9 cellular contexts compared by ENCODE assay signal in genomic region chr20:46316984-46317684, GRCh38.
"Had no signal": no experiment of that assay in that cellular context is flagged by ENCODE, and none has a peak within 500 bp of the region (broad histone marks: within the 10 kb centered on the region; RNA-seq: fewer than 3 reads in every experiment).

No MANE protein-coding gene starts in this region.

- DNase-seq: activated CD4-positive, alpha-beta T cell treated with anti-CD3 and anti-CD28 coated beads, Interleukin-2, amount 50 U/mL, for 4 hours; activated T-cell treated with anti-CD3 and anti-CD28 coated beads, Interleukin-2, amount 50 U/mL, for 1 hour; amniotic stem cell; effector memory CD8-positive, alpha-beta T cell; erythroblast; thyroid gland; uterus had no signal

- H3K27ac ChIP-seq: thyroid gland, uterus had no signal

- H3K9me3 ChIP-seq: thyroid gland, uterus had no signal

- ATAC-seq: activated naive CD4-positive, alpha-beta T cell treated with anti-CD3 and anti-CD28 coated beads, Interleukin-2, amount 50 U/mL, for 72 hours; effector memory CD8-positive, alpha-beta T cell; stimulated activated effector memory CD8-positive, alpha-beta T cell treated with anti-CD3 and anti-CD28 coated beads, Interleukin-12 subunit alpha, Interleukin-12 subunit beta, amount 100 ng/mL, for 72 hours had no signal

- H3K36me3 ChIP-seq: thyroid gland, uterus had no signal

- H3K4me3 ChIP-seq: thyroid gland, uterus had no signal
